8 cellular contexts compared by ENCODE assay signal in genomic region chr10:94363251-94363565, GRCh38. TPM values are rescaled to one million over a fixed set of nuclear protein-coding genes. Genes with fewer than 3 reads are reported as not detected.
DNase-seq lines count a peak whose midpoint lies in the region; ATAC-seq, FAIRE-seq and TF ChIP-seq lines count a peak whose summit lies in the region.

No MANE protein-coding gene starts in this region.

- H3K9ac ChIP-seq in OCI-LY3 (ENCODE audit: low read length), result peak overlapping the region; percentile 98

- no peaks in the 10 kb centered on the region for H4K20me1 ChIP-seq in OCI-LY3 (ENCODE audit: insufficient read depth, low read length)

- CTCF ChIA-PET in A549 (lab: Yijun Ruan, JAX), result interaction anchor here (0.5 to 2.6 kb wide), 10 partner anchors 9 to 171 kb away, joined by 3 to 14 read pairs (median 6); partner anchors contain the start of gene TBC1D12

- H3K4me3 ChIP-seq in A549, result peak overlapping the region; percentile 75
- H3K4me3 ChIP-seq in OCI-LY3 (ENCODE audit: low read length), result peak overlapping the region; percentile 93
- H3K4me3 ChIP-seq in esophagus muscularis mucosa, result peak overlapping the region; percentile 69 to 88 (median 78)
- peak overlapping the region; percentile 95 for H3K4me3 ChIP-seq in retinal pigment epithelial cell (ENCODE audit: low read length)

- H3K4me2 ChIP-seq in A549 (peak overlapping the region; percentile 80), OCI-LY3 (ENCODE audit: low read length) (peak overlapping the region; percentile 90)

- intact Hi-C loops in esophagus muscularis mucosa (cut with DNase I), result loop anchor here (2.0 to 5.0 kb wide), 2 partner anchors 39 to 446 kb away; partner anchors contain the start of gene TBC1D12

- peak overlapping the region; percentile 98; the same call in 1 of the 2 replicates for H2AFZ ChIP-seq in OCI-LY3 (ENCODE audit: low read depth, low read length)

- no peak for TF ChIP-seq EP300 in A549 (IDR thresholded peaks at IDR 0.05)
- TF ChIP-seq EP300 in esophagus muscularis mucosa (IDR thresholded peaks at IDR 0.05), result no peak

- WGBS in A549 (ENCODE audit: missing lambda C conversion rate), result 51% methylated on average over 8 of the region's 8 CpGs
- 45% methylated on average over 8 of the region's 8 CpGs for WGBS in esophagus muscularis mucosa

- no peaks in the 10 kb centered on the region for H3K9me3 ChIP-seq in A549
- no peaks in the 10 kb centered on the region for H3K9me3 ChIP-seq in OCI-LY3 (ENCODE audit: insufficient read depth, low read length)
- H3K9me3 ChIP-seq in esophagus muscularis mucosa, result no peaks in the 10 kb centered on the region

- in situ Hi-C loops in KBM-7 (cut with MboI; ENCODE audit: low pct_unique_long_range_greater_than_20kb, low sequenced_read_pairs), result no loop called here

- no peak for FAIRE-seq in A549 (lab: Jason Lieb, UNC)

- DNase-seq in A549 (ENCODE audit: low read depth in 1 of 2, low spot score in 1 of 2) (no peak), esophagus muscularis mucosa (ENCODE audit: extremely low spot score) (no peak), retinal pigment epithelial cell (ENCODE audit: low read depth) (no peak), KBM-7 (no peak), NCI-H2171 (lab: John Stamatoyannopoulos, UW) (no peak)
- no peak for DNase-seq in stimulated activated CD4-positive, alpha-beta T cell treated with anti-CD3 and anti-CD28 coated beads, Interleukin-4, amount 100 ng/mL, for 1 hour

- H3K27me3 ChIP-seq in OCI-LY3 (ENCODE audit: low read depth, low read length) (no peaks in the 10 kb centered on the region), esophagus muscularis mucosa (no peaks in the 10 kb centered on the region)

- H3K4me1 ChIP-seq in A549, result peaks cover 6% of the 10 kb centered on the region; the same call in 1 of the 3 replicates
- peaks cover 15% of the 10 kb centered on the region for H3K4me1 ChIP-seq in OCI-LY3 (ENCODE audit: low read length)
- H3K4me1 ChIP-seq in esophagus muscularis mucosa, result peaks cover 18 to 34% (median 28%) of the 10 kb centered on the region in 4 donors

- POLR2A ChIA-PET in A549 (lab: Yijun Ruan, JAX), result interaction anchor here (1.0 to 1.8 kb wide), 2 partner anchors 19 to 39 kb away, joined by 4 to 7 read pairs; partner anchors contain the start of gene TBC1D12

- ATAC-seq in A549 (peak; percentile 33 to 46; a peak in 4 of 6 replicates), GM21423 (IDR thresholded peaks at IDR 0.05; ENCODE audit: unreplicated experiment) (peak; percentile 11)

- H3K36me3 ChIP-seq in OCI-LY3 (replicated peaks; ENCODE audit: low read depth, low read length), result peaks cover 12% of the 10 kb centered on the region
- H3K36me3 ChIP-seq in esophagus muscularis mucosa, result peaks cover 0 to 15% (median 3%) of the 10 kb centered on the region in 4 donors

- TF ChIP-seq POLR2A in A549 (IDR thresholded peaks at IDR 0.05; ENCODE audit: low read length), result no peak
- TF ChIP-seq POLR2A in esophagus muscularis mucosa (IDR thresholded peaks at IDR 0.05; ENCODE audit: low read depth), result no peak

- TF ChIP-seq CTCF in A549 (IDR thresholded peaks at IDR 0.05) (no peak), OCI-LY3 (IDR thresholded peaks at IDR 0.05; ENCODE audit: low read depth, low read length) (no peak), esophagus muscularis mucosa (IDR thresholded peaks at IDR 0.05) (no peak), retinal pigment epithelial cell (conservative IDR thresholded peaks at IDR 0.05; ENCODE audit: low read depth, low read length) (no peak)

- TF ChIP-seq RAD21 in A549 (conservative IDR thresholded peaks at IDR 0.05 in 1 of 2, IDR thresholded peaks at IDR 0.05 in 1 of 2), result no peak

- peaks cover 46% of the 10 kb centered on the region for H3K79me2 ChIP-seq in OCI-LY3 (ENCODE audit: low read length)

- H3K27ac ChIP-seq in A549 (peak overlapping the region; percentile 84 to 89), OCI-LY3 (ENCODE audit: low read length) (peak overlapping the region; percentile 18; the same call in 1 of the 2 replicates), esophagus muscularis mucosa (replicated peaks in 1 of 4) (peak overlapping the region; percentile 69 to 86 (median 82))

TF ChIP-seq in A549, 52 proteins besides CTCF, POLR2A, EP300 and RAD21:
- TF ChIP-seq RARB (CRISPR knock-in tag; IDR thresholded peaks at IDR 0.05) (0 out of 2 replicates have a peak, but pooled peaks have one; percentile 11), RNF2 (IDR thresholded peaks at IDR 0.05; ENCODE audit: borderline replicate concordance, low read depth) (peak; percentile 91; the same call in 1 of the 2 replicates), FOXS1 (CRISPR knock-in tag; IDR thresholded peaks at IDR 0.05) (no peak)

RNA-seq across cellular contexts. Expression of gene NOC3L, which starts 0.5 kb away (rescaled TPM):
- polyA plus RNA-seq in A549 (2011; rRNA removed) (30.9 and 41.9 TPM in 2 replicates), A549 (2017; fragmentation: RNase III; extraction: RNeasy Plus Mini Kit Qiagen cat#74134 plus additional on column Dnase treatment) (21.7 to 29.0 TPM (median 23.1 TPM) in 3 replicates)
- 6.4 and 6.7 TPM in 2 replicates for polyA plus RNA-seq in A549 (2012; cell fraction: cytosol; rRNA removed)
- 6.5 and 8.1 TPM in 2 replicates for polyA plus RNA-seq in A549 (2012; cell fraction: nucleus; rRNA removed)
- 16.2 and 18.5 TPM in 2 replicates for polyA minus RNA-seq in A549 (2011; rRNA and poly(A)+ RNA removed)
- total RNA-seq in esophagus muscularis mucosa, result 10 to 100 TPM; 18.1 to 23.3 (median 20.7) TPM

RNA-seq across cellular contexts. Expression of gene TBC1D12, which starts 39.1 kb away (rescaled TPM):
- polyA plus RNA-seq in A549 (2011; rRNA removed) (5.7 and 6.0 TPM in 2 replicates), A549 (2017; fragmentation: RNase III; extraction: RNeasy Plus Mini Kit Qiagen cat#74134 plus additional on column Dnase treatment) (3.5 to 4.4 TPM (median 3.7 TPM) in 3 replicates)
- polyA plus RNA-seq in A549 (2012; cell fraction: cytosol; rRNA removed), result 1.4 and 2.2 TPM in 2 replicates
- 2.1 and 2.5 TPM in 2 replicates for polyA plus RNA-seq in A549 (2012; cell fraction: nucleus; rRNA removed)
- polyA minus RNA-seq in A549 (2011; rRNA and poly(A)+ RNA removed), result 2.6 TPM in 2 replicates
- 10 to 100 TPM; 16.2 to 22.9 (median 17.7) TPM for total RNA-seq in esophagus muscularis mucosa

Comparison
In these comparisons a context has a peak if more than half of its experiments do, and no peak if none do; other contexts are left out.
1. H3K27ac ChIP-seq: peak in every context shown above with its lines; median percentile 86 in A549; 82 in esophagus muscularis mucosa; 18 in OCI-LY3.